Comparison of ENCODE assay signal across 8 cellular contexts in the genomic region with DNA sequence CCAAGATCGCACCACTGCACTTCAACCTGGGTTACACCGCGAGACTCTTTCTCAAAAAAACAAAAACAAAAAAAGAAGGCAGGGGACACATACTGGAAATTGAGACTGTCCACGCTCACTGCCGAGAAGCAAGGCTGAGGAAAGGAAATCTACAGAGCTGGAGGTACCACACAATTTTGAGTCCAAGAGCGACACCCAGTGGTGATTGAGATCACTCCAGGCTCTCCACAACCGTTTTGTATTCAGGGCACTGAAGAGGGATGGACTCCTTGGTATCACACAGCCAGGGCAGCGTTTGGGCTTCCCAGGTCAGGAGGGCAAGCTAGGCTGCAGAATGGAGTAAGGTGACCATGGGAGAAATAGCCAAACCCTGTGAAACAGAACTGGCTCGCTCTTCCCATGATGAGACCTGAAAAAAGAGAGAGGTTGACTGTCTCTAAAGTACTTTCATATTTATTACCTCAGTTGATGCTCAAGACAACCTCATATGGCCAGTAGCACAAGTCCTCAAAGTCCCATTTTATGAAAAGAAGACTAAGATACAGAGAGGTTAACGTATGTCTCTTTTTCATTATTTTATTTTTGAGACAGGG.
DNase-seq lines count a peak whose midpoint lies in the region; ATAC-seq and TF ChIP-seq lines count a peak whose summit lies in the region.

No MANE protein-coding gene starts in this region.

- H3K4me3 ChIP-seq in HAP-1 (no peak overlapping the region), right atrium auricular region (no peak overlapping the region), gastrocnemius medialis (no peak overlapping the region), vagina (no peak overlapping the region)

- no peak overlapping the region for H3K27ac ChIP-seq in right atrium auricular region
- H3K27ac ChIP-seq in gastrocnemius medialis, result no peak overlapping the region
- no peak overlapping the region for H3K27ac ChIP-seq in vagina

- peak; percentile 69 to 88 for ATAC-seq in gastrocnemius medialis

- no peak for TF ChIP-seq POLR2A in gastrocnemius medialis (IDR thresholded peaks at IDR 0.05)
- no peak for TF ChIP-seq POLR2A in vagina (IDR thresholded peaks at IDR 0.05)

- H3K27me3 ChIP-seq in HAP-1 (ENCODE audit: low read depth) (peaks cover 15% of the 10 kb centered on the region; the same call in 1 of the 2 replicates), right atrium auricular region (no peaks in the 10 kb centered on the region), gastrocnemius medialis (peaks cover 0 to 2% (median 0%) of the 10 kb centered on the region in 3 donors), vagina (no peaks in the 10 kb centered on the region)

- no peaks in the 10 kb centered on the region for H3K9me3 ChIP-seq in HAP-1
- H3K9me3 ChIP-seq in right atrium auricular region, result no peaks in the 10 kb centered on the region
- H3K9me3 ChIP-seq in gastrocnemius medialis, result no peaks in the 10 kb centered on the region
- H3K9me3 ChIP-seq in vagina, result no peaks in the 10 kb centered on the region

- H3K4me1 ChIP-seq in HAP-1 (no peaks in the 10 kb centered on the region), right atrium auricular region (peaks cover 0 to 6% of the 10 kb centered on the region in 2 donors), gastrocnemius medialis (no peaks in the 10 kb centered on the region), vagina (no peaks in the 10 kb centered on the region)

- intact Hi-C loops in gastrocnemius medialis (cut with DNase I; ENCODE audit: low total_unique reads) (loop anchor here (10.0 kb wide), 1 partner anchor 1248 kb away; no protein-coding TSS in a partner anchor), vagina (cut with DNase I) (no loop called here)

- in situ Hi-C loops in Caki2 (cut with HindIII; ENCODE audit: low pct_unique_long_range_greater_than_20kb, low sequenced_read_pairs), result no loop called here
- in situ Hi-C loops in HAP-1 (cut with MboI; ENCODE audit: low sequenced_read_pairs), result loop anchor here (25.0 kb wide), 1 partner anchor 1110 kb away; no protein-coding TSS in a partner anchor
- in situ Hi-C loops in gastrocnemius medialis (cut with MboI; ENCODE audit: low sequenced_read_pairs in 4 of 4), result no loop called here

- DNase-seq in Caki2 (ENCODE audit: low read depth) (peak; percentile 58), HAP-1 (ENCODE audit: low spot score in 2 of 2) (peak; percentile 69 to 81), NCI-H1694 treated with DMSO at 0.1 percent for 48 hours (lab: John Stamatoyannopoulos, UW) (peak; percentile 86), SW480 (ENCODE audit: low spot score) (peak; percentile 78), amniotic stem cell (lab: John Stamatoyannopoulos, UW) (peak; percentile 36), right atrium auricular region (ENCODE audit: low spot score) (peak; percentile 60), gastrocnemius medialis (peak; percentile 13 to 33), vagina (ENCODE audit: extremely low spot score in 2 of 2) (no peak)

- peak; percentile 52 to 71 for TF ChIP-seq CTCF in right atrium auricular region (IDR thresholded peaks at IDR 0.05)
- TF ChIP-seq CTCF in gastrocnemius medialis (IDR thresholded peaks at IDR 0.05 in 4 of 5, conservative IDR thresholded peaks at IDR 0.05 in 1 of 5), result peak in 4 of 5 experiments; percentile 9 to 54 (median 44)
- peak in 1 of 3 experiments; percentile 33 for TF ChIP-seq CTCF in vagina (IDR thresholded peaks at IDR 0.05)

- H3K36me3 ChIP-seq in HAP-1 (replicated peaks) (no peaks in the 10 kb centered on the region), right atrium auricular region (no peaks in the 10 kb centered on the region), gastrocnemius medialis (no peaks in the 10 kb centered on the region), vagina (no peaks in the 10 kb centered on the region)

Comparison
In these comparisons a context has a peak if more than half of its experiments do, and no peak if none do; other contexts are left out.
1. DNase-seq: peak in Caki2 (single experiment), HAP-1 (2 of 2), NCI-H1694 treated with DMSO at 0.1 percent for 48 hours (single experiment), SW480 (single experiment), amniotic stem cell (single experiment), right atrium auricular region (single experiment) and gastrocnemius medialis (2 of 2); none in vagina (0 of 2).